In the genomic region with DNA sequence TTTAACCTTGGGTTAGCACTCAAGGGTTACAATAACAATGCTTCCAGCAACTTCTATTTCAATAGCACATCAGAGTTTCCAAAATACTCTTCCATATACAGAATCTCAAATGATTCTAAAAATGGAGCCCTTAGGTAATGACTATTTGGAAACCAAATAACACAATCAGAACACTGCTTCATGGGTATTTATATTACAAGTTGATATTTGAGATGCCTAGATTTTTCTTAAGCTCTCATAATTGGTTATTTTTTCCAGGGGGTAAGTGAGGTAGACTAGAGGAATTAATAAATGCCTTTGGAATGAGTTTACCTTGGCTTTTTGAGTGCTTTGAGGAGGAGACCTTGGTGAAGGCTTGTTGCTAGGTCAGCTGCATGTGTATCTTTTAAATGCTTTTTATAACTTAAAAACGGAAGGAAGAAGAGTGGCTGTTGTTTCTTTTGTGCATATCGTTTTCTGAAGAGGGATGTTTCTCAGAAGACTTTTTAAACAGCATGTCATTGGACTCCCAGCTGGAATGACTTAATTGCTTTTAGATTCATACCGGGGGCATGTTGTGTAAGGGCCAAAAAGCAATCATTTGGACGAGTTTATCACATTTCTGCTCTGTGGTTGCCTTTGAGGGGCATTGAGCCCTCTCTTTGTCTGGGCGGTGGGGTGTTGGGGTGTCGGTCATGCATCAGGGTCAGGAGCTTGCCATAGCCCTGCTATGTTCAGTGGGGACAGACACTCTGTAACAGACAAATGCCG, we compare ENCODE assay signal across 1 cellular context.
TF ChIP-seq lines count a peak whose summit lies in the region.

No MANE protein-coding gene starts in this region.

TF ChIP-seq in HEK293, 187 proteins besides CTCF, POLR2A, EP300 and RAD21 (continued from another document):
- TF ChIP-seq PATZ1 (tag by site-specific recombination; IDR thresholded peaks at IDR 0.05) (no peak), KLF8 (tag by site-specific recombination; IDR thresholded peaks at IDR 0.05) (no peak), ZNF629 (tag by site-specific recombination; IDR thresholded peaks at IDR 0.05) (peak; percentile 17; the same call in 1 of the 2 replicates), ZNF341 (tag by site-specific recombination; IDR thresholded peaks at IDR 0.05; ENCODE audit: low read depth) (0 out of 2 replicates have a peak, but pooled peaks have one; percentile 11), ZNF837 (tag by site-specific recombination; IDR thresholded peaks at IDR 0.05) (no peak), ZSCAN18 (tag by site-specific recombination; IDR thresholded peaks at IDR 0.05) (no peak), HOXD13 (CRISPR knock-in tag; IDR thresholded peaks at IDR 0.05; ENCODE audit: borderline replicate concordance) (no peak), ZIC2 (tag by site-specific recombination; IDR thresholded peaks at IDR 0.05) (peak; percentile 66), KLF16 (tag by site-specific recombination; IDR thresholded peaks at IDR 0.05) (no peak), MYNN (tag by site-specific recombination; IDR thresholded peaks at IDR 0.05; ENCODE audit: borderline replicate concordance) (no peak), BCL11A (tag by site-specific recombination; IDR thresholded peaks at IDR 0.05; ENCODE audit: low read depth) (no peak), ZNF580 (tag by site-specific recombination; IDR thresholded peaks at IDR 0.05) (no peak), GLIS1 (tag by site-specific recombination; IDR thresholded peaks at IDR 0.05) (peak; percentile 27; the same call in 1 of the 2 replicates), ZNF221 (tag by site-specific recombination; IDR thresholded peaks at IDR 0.05; ENCODE audit: borderline replicate concordance) (no peak), ZNF366 (tag by site-specific recombination; conservative IDR thresholded peaks at IDR 0.05) (peak; percentile 44; the same call in 1 of the 2 replicates)
- TF ChIP-seq, protein P1, sequence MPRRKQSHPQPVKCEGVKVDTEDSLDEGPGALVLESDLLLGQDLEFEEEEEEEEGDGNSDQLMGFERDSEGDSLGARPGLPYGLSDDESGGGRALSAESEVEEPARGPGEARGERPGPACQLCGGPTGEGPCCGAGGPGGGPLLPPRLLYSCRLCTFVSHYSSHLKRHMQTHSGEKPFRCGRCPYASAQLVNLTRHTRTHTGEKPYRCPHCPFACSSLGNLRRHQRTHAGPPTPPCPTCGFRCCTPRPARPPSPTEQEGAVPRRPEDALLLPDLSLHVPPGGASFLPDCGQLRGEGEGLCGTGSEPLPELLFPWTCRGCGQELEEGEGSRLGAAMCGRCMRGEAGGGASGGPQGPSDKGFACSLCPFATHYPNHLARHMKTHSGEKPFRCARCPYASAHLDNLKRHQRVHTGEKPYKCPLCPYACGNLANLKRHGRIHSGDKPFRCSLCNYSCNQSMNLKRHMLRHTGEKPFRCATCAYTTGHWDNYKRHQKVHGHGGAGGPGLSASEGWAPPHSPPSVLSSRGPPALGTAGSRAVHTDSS (tag by site-specific recombination; IDR thresholded peaks at IDR 0.05): no peak
